Comparison of ENCODE assay signal across 9 cellular contexts in the genomic region with DNA sequence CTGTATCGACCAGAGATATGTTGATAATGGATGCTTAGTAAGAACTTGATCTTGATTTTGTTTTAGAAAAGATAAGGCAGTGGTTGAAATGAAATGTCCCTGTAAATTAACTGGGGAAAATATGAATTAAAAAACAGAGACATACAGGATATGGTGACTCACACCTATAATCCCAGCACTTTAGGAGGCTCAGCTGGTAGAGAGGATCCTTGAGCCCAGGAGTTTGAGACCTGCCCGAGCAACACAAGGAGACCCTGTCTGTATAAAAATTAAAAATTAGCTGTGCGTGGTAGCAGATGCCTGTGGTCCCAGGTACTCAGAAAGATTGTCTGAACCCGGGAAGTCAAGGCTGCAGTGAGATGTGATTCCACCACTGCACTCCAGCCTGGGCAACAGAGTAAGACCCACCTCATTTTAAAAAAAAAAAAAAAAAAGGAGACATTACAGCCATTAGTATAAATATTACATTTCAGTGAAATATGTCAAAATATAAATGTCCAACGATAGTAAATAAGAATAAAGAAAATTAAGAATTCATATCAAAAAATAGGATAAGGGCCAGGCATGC. TPM values are rescaled to one million over a fixed set of nuclear protein-coding genes. Genes with fewer than 3 reads are reported as not detected.
DNase-seq lines count a peak whose midpoint lies in the region; TF ChIP-seq lines count a peak whose summit lies in the region.
"Had no signal": no experiment of that assay in that cellular context is flagged by ENCODE, and none has a peak within 500 bp of the region (broad histone marks: within the 10 kb centered on the region; RNA-seq: fewer than 3 reads in every experiment).

No MANE protein-coding gene starts in this region.

- no peak for TF ChIP-seq EP300 in transverse colon (IDR thresholded peaks at IDR 0.05; ENCODE audit: low read depth)

- peak overlapping the region; percentile 9 to 99 (median 96) for H3K27ac ChIP-seq in transverse colon

- peaks cover 9 to 73% (median 39%) of the 10 kb centered on the region in 4 donors for H3K4me1 ChIP-seq in transverse colon

- peak overlapping the region in 1 of 4 donors; percentile 22 for H3K4me3 ChIP-seq in transverse colon

- H3K4me1 Mint-ChIP-seq in activated naive CD4-positive, alpha-beta T cell treated with anti-CD3 and anti-CD28 coated beads, Interleukin-2, amount 10 ng/mL, durations not matched to agents 7 days and 5 days: peaks cover 65% of the 10 kb centered on the region
- H3K4me1 Mint-ChIP-seq in activated naive CD8-positive, alpha-beta T cell (ENCODE audit: low read depth): peaks cover 68% of the 10 kb centered on the region
- peaks cover 70 to 82% of the 10 kb centered on the region in 2 donors for H3K4me1 Mint-ChIP-seq in immature natural killer cell

- 45 to 50% methylated on average over 4 to 5 of the region's 5 CpGs for WGBS in transverse colon (ENCODE audit: low coverage in 1 of 2), 2 donors

- peaks cover 41% of the 10 kb centered on the region for H3K36me3 Mint-ChIP-seq in activated naive CD4-positive, alpha-beta T cell treated with anti-CD3 and anti-CD28 coated beads, Interleukin-2, amount 10 ng/mL, durations not matched to agents 7 days and 5 days
- peaks cover 2% of the 10 kb centered on the region for H3K36me3 Mint-ChIP-seq in activated naive CD8-positive, alpha-beta T cell
- H3K36me3 Mint-ChIP-seq in immature natural killer cell: peaks cover 0 to 6% (median 0%) of the 10 kb centered on the region in 3 donors

- CTCF ChIA-PET in activated naive CD4-positive, alpha-beta T cell treated with anti-CD3 and anti-CD28 coated beads, Interleukin-2, amount 10 ng/mL, durations not matched to agents 7 days and 5 days (lab: Charles Lee): interaction anchor here (0.6 kb wide), 1 partner anchor 396 kb away, joined by 5 read pairs; no protein-coding TSS in a partner anchor

- intact Hi-C loops in transverse colon (cut with DNase I; ENCODE audit: low total_unique reads): no loop called here

- DNase-seq in activated naive CD4-positive, alpha-beta T cell treated with anti-CD3 and anti-CD28 coated beads, Interleukin-2, amount 10 ng/mL, durations not matched to agents 7 days and 5 days: no peak
- DNase-seq in activated naive CD4-positive, alpha-beta T cell (lab: John Stamatoyannopoulos, UW): no peak
- DNase-seq in immature natural killer cell (no peak), transverse colon (no peak), AG08395 (ENCODE audit: low spot score) (no peak), superior temporal gyrus (ENCODE audit: extremely low spot score) (no peak)
- no peak for DNase-seq in stimulated activated CD4-positive, alpha-beta T cell treated with anti-CD3 and anti-CD28 coated beads, Interleukin-15, amount 100 ng/mL, for 24 hours
- DNase-seq: COR-L47 had no signal

- H3K27me3 Mint-ChIP-seq in activated naive CD4-positive, alpha-beta T cell treated with anti-CD3 and anti-CD28 coated beads, Interleukin-2, amount 10 ng/mL, durations not matched to agents 7 days and 5 days: no peaks in the 10 kb centered on the region
- H3K27me3 Mint-ChIP-seq in activated naive CD8-positive, alpha-beta T cell: no peaks in the 10 kb centered on the region
- H3K27me3 Mint-ChIP-seq in immature natural killer cell (ENCODE audit: low read depth in 3 of 3): peaks cover 4 to 14% (median 5%) of the 10 kb centered on the region in 3 donors

- H3K27ac Mint-ChIP-seq in activated naive CD4-positive, alpha-beta T cell treated with anti-CD3 and anti-CD28 coated beads, Interleukin-2, amount 10 ng/mL, durations not matched to agents 7 days and 5 days: peak overlapping the region; percentile 5
- H3K27ac Mint-ChIP-seq in activated naive CD8-positive, alpha-beta T cell: peak overlapping the region; percentile 91
- peak overlapping the region; percentile 91 to 100 (median 95) for H3K27ac Mint-ChIP-seq in immature natural killer cell

- TF ChIP-seq POLR2A in transverse colon (IDR thresholded peaks at IDR 0.05): no peak

- peaks cover 3% of the 10 kb centered on the region for H3K9me3 Mint-ChIP-seq in activated naive CD4-positive, alpha-beta T cell treated with anti-CD3 and anti-CD28 coated beads, Interleukin-2, amount 10 ng/mL, durations not matched to agents 7 days and 5 days
- no peaks in the 10 kb centered on the region for H3K9me3 Mint-ChIP-seq in activated naive CD8-positive, alpha-beta T cell (ENCODE audit: low read depth)
- H3K9me3 Mint-ChIP-seq in immature natural killer cell: no peaks in the 10 kb centered on the region

- H3K9me3 ChIP-seq in transverse colon: no peaks in the 10 kb centered on the region

- H3K4me3 Mint-ChIP-seq in activated naive CD4-positive, alpha-beta T cell treated with anti-CD3 and anti-CD28 coated beads, Interleukin-2, amount 10 ng/mL, durations not matched to agents 7 days and 5 days: peak overlapping the region; percentile 8
- H3K4me3 Mint-ChIP-seq in activated naive CD8-positive, alpha-beta T cell: peak overlapping the region; percentile 81
- peak overlapping the region; percentile 72 to 100 (median 98) for H3K4me3 Mint-ChIP-seq in immature natural killer cell

- no peaks in the 10 kb centered on the region for H3K27me3 ChIP-seq in transverse colon

- H3K36me3 ChIP-seq in transverse colon: no peaks in the 10 kb centered on the region

- no peak for TF ChIP-seq CTCF in transverse colon (IDR thresholded peaks at IDR 0.05)

- in situ Hi-C loops in transverse colon (cut with MboI; ENCODE audit: low pct_ligation_motif_present in 1 of 4, low pct_unique_long_range_greater_than_20kb in 1 of 4, low sequenced_read_pairs in 3 of 4): no loop called here

RNA-seq across cellular contexts. Expression of a gene that starts 4.6 kb away (rescaled TPM):
- 10 to 100 TPM; 20.8 to 39.4 (median 22.4) TPM for polyA plus RNA-seq in immature natural killer cell
- 100 to 1,000 TPM; 148 to 244 (median 221) TPM for total RNA-seq in transverse colon

Comparison
In these comparisons a context has a peak if more than half of its experiments do, and no peak if none do; other contexts are left out.
1. H3K27ac Mint-ChIP-seq: peak in every context shown above with its lines; median percentile 95 in immature natural killer cell; 91 in activated naive CD8-positive, alpha-beta T cell; 5 in activated naive CD4-positive, alpha-beta T cell treated with anti-CD3 and anti-CD28 coated beads, Interleukin-2, amount 10 ng/mL, durations not matched to agents 7 days and 5 days.
2. H3K4me3 Mint-ChIP-seq: peak in every context shown above with its lines; median percentile 98 in immature natural killer cell; 81 in activated naive CD8-positive, alpha-beta T cell; 8 in activated naive CD4-positive, alpha-beta T cell treated with anti-CD3 and anti-CD28 coated beads, Interleukin-2, amount 10 ng/mL, durations not matched to agents 7 days and 5 days.